Comparison of ENCODE assay signal across 10 cellular contexts in the genomic region with DNA sequence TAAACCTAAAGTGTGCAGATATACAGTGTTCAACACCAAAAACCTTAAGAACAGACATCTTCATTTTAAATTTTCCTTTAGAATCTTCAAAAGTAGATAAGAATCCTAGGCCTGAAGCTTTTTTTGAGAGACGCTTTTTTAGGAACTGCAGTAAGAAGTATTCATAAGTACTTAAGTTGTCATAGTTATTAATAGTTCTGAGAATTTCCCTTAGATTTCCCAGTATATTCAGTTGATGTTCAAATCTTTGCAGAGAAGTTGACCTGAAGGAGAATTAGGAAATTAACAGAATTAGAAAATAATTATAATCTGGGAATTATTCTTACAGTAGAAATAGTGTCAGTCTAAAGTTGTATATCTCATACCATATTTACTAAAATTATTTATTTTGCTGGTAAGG.
"Had no signal": no experiment of that assay in that cellular context is flagged by ENCODE, and none has a peak within 500 bp of the region (broad histone marks: within the 10 kb centered on the region; RNA-seq: fewer than 3 reads in every experiment).

No MANE protein-coding gene starts in this region.

- H3K4me2 ChIP-seq: KMS-11 had no signal

- H3K4me1 ChIP-seq: HAP-1 had no signal

- DNase-seq: GM23248, GOT3, H7, HFFc6, IMR-90, KBM-7 had no signal

- H3K9me3 Mint-ChIP-seq: HFFc6 had no signal

- FAIRE-seq: HTR-8/SVneo had no signal

- H3K4me3 Mint-ChIP-seq: HFFc6 had no signal

- H3K36me3 ChIP-seq: HAP-1 had no signal

- H2AFZ ChIP-seq: GM23248 had no signal

- H3K27ac Mint-ChIP-seq: HFFc6 had no signal

- H3K27ac ChIP-seq: GM23248, KMS-11 had no signal

- ATAC-seq: HCT116 had no signal

- H3K4me3 ChIP-seq: GM23248, HAP-1 had no signal

- H3K9me3 ChIP-seq: HAP-1 had no signal

- H3K9ac ChIP-seq: GM23248, KMS-11 had no signal
